Comparison of ENCODE assay signal across 17 cellular contexts in genomic region chr1:8189931-8190483, GRCh38.
A peak's percentile ranks its signal among the peaks of the same experiment; 100 is the strongest.
DNase-seq lines count a peak whose midpoint lies in the region; ATAC-seq and TF ChIP-seq lines count a peak whose summit lies in the region.
"Had no signal": no experiment of that assay in that cellular context is flagged by ENCODE, and none has a peak within 500 bp of the region (broad histone marks: within the 10 kb centered on the region; RNA-seq: fewer than 3 reads in every experiment).

No MANE protein-coding gene starts in this region.

- no peak overlapping the region for H3K27ac Mint-ChIP-seq in CD14-positive monocyte
- no peak overlapping the region for H3K27ac Mint-ChIP-seq in activated CD4-positive, alpha-beta T cell treated with anti-CD3 and anti-CD28 coated beads, Interleukin-2, amount 10 ng/mL, durations not matched to agents 24 days and 14 days
- H3K27ac Mint-ChIP-seq: naive B cell, progenitor cell of endocrine pancreas had no signal

- no peak overlapping the region for H3K4me3 Mint-ChIP-seq in CD14-positive monocyte
- H3K4me3 Mint-ChIP-seq in activated CD4-positive, alpha-beta T cell treated with anti-CD3 and anti-CD28 coated beads, Interleukin-2, amount 10 ng/mL, durations not matched to agents 24 days and 14 days: no peak overlapping the region
- H3K4me3 Mint-ChIP-seq: naive B cell had no signal

- peaks cover 5 to 8% (median 6%) of the 10 kb centered on the region in 3 donors for H3K4me1 ChIP-seq in skeletal muscle tissue (ENCODE audit: control insufficient read depth in 3 of 3, insufficient read depth in 3 of 3, low read length in 3 of 3)

- H3K27me3 ChIP-seq in skeletal muscle tissue (ENCODE audit: control insufficient read depth in 3 of 3, insufficient read depth in 3 of 3, low read length in 3 of 3): no peaks in the 10 kb centered on the region
- H3K27me3 ChIP-seq: BLaER1, left lung had no signal

- H3K36me3 Mint-ChIP-seq in CD14-positive monocyte: no peaks in the 10 kb centered on the region
- H3K36me3 Mint-ChIP-seq in activated CD4-positive, alpha-beta T cell treated with anti-CD3 and anti-CD28 coated beads, Interleukin-2, amount 10 ng/mL, durations not matched to agents 24 days and 14 days (ENCODE audit: low read depth): no peaks in the 10 kb centered on the region
- H3K36me3 Mint-ChIP-seq: naive B cell had no signal

- ATAC-seq in left colon: peak; percentile 16
- ATAC-seq: left lung had no signal

- H3K4me3 ChIP-seq in skeletal muscle tissue (ENCODE audit: low read length in 3 of 3): no peak overlapping the region
- H3K4me3 ChIP-seq: BLaER1, coronary artery, left lung had no signal

- peaks cover 0 to 3% (median 2%) of the 10 kb centered on the region in 7 donors for H3K9me3 Mint-ChIP-seq in CD14-positive monocyte
- no peaks in the 10 kb centered on the region for H3K9me3 Mint-ChIP-seq in activated CD4-positive, alpha-beta T cell treated with anti-CD3 and anti-CD28 coated beads, Interleukin-2, amount 10 ng/mL, durations not matched to agents 24 days and 14 days
- H3K9me3 Mint-ChIP-seq: naive B cell had no signal

- peak; percentile 81 for DNase-seq in LHCN-M2 (ENCODE audit: low read depth)
- DNase-seq in astrocyte of the hippocampus (ENCODE audit: low read depth, low spot score): peak; percentile 71
- no peak for DNase-seq in left colon
- no peak for DNase-seq in CD14-positive monocyte (ENCODE audit: low spot score)
- DNase-seq in activated CD4-positive, alpha-beta T cell treated with anti-CD3 and anti-CD28 coated beads, Interleukin-2, amount 10 ng/mL, durations not matched to agents 24 days and 14 days: no peak
- no peak for DNase-seq in stimulated activated CD4-positive, alpha-beta T cell treated with anti-CD3 and anti-CD28 coated beads, Interleukin-2, amount 100 ng/mL, for 24 hours
- no peak for DNase-seq in NCI-H2171 treated with DMSO at 0.1 percent for 48 hours (lab: John Stamatoyannopoulos, UW)
- DNase-seq: DMS79 treated with DMSO at 0.1 percent for 48 hours, naive B cell, NCI-H345 had no signal

- H3K36me3 ChIP-seq in skeletal muscle tissue (ENCODE audit: control insufficient read depth in 3 of 3, insufficient read depth in 3 of 3, low read length in 3 of 3): no peaks in the 10 kb centered on the region
- H3K36me3 ChIP-seq: BLaER1, left lung had no signal

- H3K27me3 Mint-ChIP-seq in CD14-positive monocyte (ENCODE audit: low read depth in 3 of 3): peaks cover 1 to 3% (median 2%) of the 10 kb centered on the region in 3 donors
- H3K27me3 Mint-ChIP-seq in activated CD4-positive, alpha-beta T cell treated with anti-CD3 and anti-CD28 coated beads, Interleukin-2, amount 10 ng/mL, durations not matched to agents 24 days and 14 days: peaks cover 4% of the 10 kb centered on the region
- H3K27me3 Mint-ChIP-seq: progenitor cell of endocrine pancreas had no signal

- no peak for TF ChIP-seq CTCF in CD14-positive monocyte (IDR thresholded peaks at IDR 0.05)

- no peak overlapping the region for H3K9ac ChIP-seq in skeletal muscle tissue (ENCODE audit: low read depth in 1 of 3, low read length in 3 of 3)
- H3K9ac ChIP-seq: BLaER1, KMS-11 had no signal

- H3K4me1 Mint-ChIP-seq in CD14-positive monocyte: peaks cover 16% of the 10 kb centered on the region
- H3K4me1 Mint-ChIP-seq in activated CD4-positive, alpha-beta T cell treated with anti-CD3 and anti-CD28 coated beads, Interleukin-2, amount 10 ng/mL, durations not matched to agents 24 days and 14 days: peaks cover 10% of the 10 kb centered on the region
- H3K4me1 Mint-ChIP-seq: naive B cell had no signal

- H3K27ac ChIP-seq in skeletal muscle tissue (ENCODE audit: low read depth, low read length): peak overlapping the region; percentile 48
- H3K27ac ChIP-seq: BLaER1, coronary artery, HL-60, KMS-11, left lung had no signal

- no peaks in the 10 kb centered on the region for H3K9me3 ChIP-seq in skeletal muscle tissue (ENCODE audit: control insufficient read depth in 3 of 3, low read length in 3 of 3)
- H3K9me3 ChIP-seq: BLaER1, left lung had no signal

- intact Hi-C loops in left colon (cut with DNase I, micrococcal nuclease) (no loop called here), CD14-positive monocyte (cut with micrococcal nuclease) (no loop called here)
- intact Hi-C loops in activated CD4-positive, alpha-beta T cell treated with anti-CD3 and anti-CD28 coated beads, Interleukin-2, amount 10 ng/mL, durations not matched to agents 24 days and 14 days (cut with micrococcal nuclease): no loop called here

Comparison
In these comparisons a context has a peak if more than half of its experiments do, and no peak if none do; other contexts are left out.
1. DNase-seq: peak in LHCN-M2 (single experiment) and astrocyte of the hippocampus (single experiment); none in left colon (0 of 2), CD14-positive monocyte (single experiment), activated CD4-positive, alpha-beta T cell treated with anti-CD3 and anti-CD28 coated beads, Interleukin-2, amount 10 ng/mL, durations not matched to agents 24 days and 14 days (single experiment), stimulated activated CD4-positive, alpha-beta T cell treated with anti-CD3 and anti-CD28 coated beads, Interleukin-2, amount 100 ng/mL, for 24 hours (0 of 2) and NCI-H2171 treated with DMSO at 0.1 percent for 48 hours (single experiment).